12 cellular contexts compared by ENCODE assay signal in genomic region chr11:121595717-121596156, GRCh38.
DNase-seq lines count a peak whose midpoint lies in the region; ATAC-seq, FAIRE-seq and TF ChIP-seq lines count a peak whose summit lies in the region.
"Had no signal": no experiment of that assay in that cellular context is flagged by ENCODE, and none has a peak within 500 bp of the region (broad histone marks: within the 10 kb centered on the region; RNA-seq: fewer than 3 reads in every experiment).

No MANE protein-coding gene starts in this region.

- H3K27ac ChIP-seq in astrocyte (ENCODE audit: low read depth, low read length) (no peak overlapping the region), hepatocyte (peak overlapping the region; percentile 53), vagina (peak overlapping the region; percentile 33)
- H3K27ac ChIP-seq: gastrocnemius medialis had no signal

- no peaks in the 10 kb centered on the region for H3K9me3 Mint-ChIP-seq in astrocyte (ENCODE audit: unreplicated experiment)
- no peaks in the 10 kb centered on the region for H3K9me3 Mint-ChIP-seq in T-helper 2 cell treated with Interferon-gamma antibody and Interleukin-4, amounts not matched to agents 5 μg/mL and 100 μg/mL, for 36 hours
- H3K9me3 Mint-ChIP-seq: activated T-cell treated with anti-CD3 and anti-CD28 coated beads, Interleukin-2, amount 50 U/mL, for 24 hours had no signal

- no peaks in the 10 kb centered on the region for H3K36me3 Mint-ChIP-seq in astrocyte (ENCODE audit: low read depth, unreplicated experiment)
- peaks cover 69% of the 10 kb centered on the region for H3K36me3 Mint-ChIP-seq in T-helper 2 cell treated with Interferon-gamma antibody and Interleukin-4, amounts not matched to agents 5 μg/mL and 100 μg/mL, for 36 hours (ENCODE audit: low read depth)

- H3K36me3 ChIP-seq in astrocyte (ENCODE audit: insufficient read depth, low read length) (no peaks in the 10 kb centered on the region), hepatocyte (replicated peaks; ENCODE audit: insufficient read depth, low read depth) (no peaks in the 10 kb centered on the region), vagina (peaks cover 0 to 12% of the 10 kb centered on the region in 2 donors)
- H3K36me3 ChIP-seq: gastrocnemius medialis had no signal

- H3K9ac ChIP-seq in astrocyte (ENCODE audit: low read length): no peak overlapping the region

- H3K9me3 ChIP-seq in astrocyte (ENCODE audit: insufficient read depth, low read depth, low read length): no peaks in the 10 kb centered on the region
- H3K9me3 ChIP-seq in hepatocyte (ENCODE audit: low read depth): no peaks in the 10 kb centered on the region
- no peaks in the 10 kb centered on the region for H3K9me3 ChIP-seq in vagina
- H3K9me3 ChIP-seq: gastrocnemius medialis had no signal

- H3K9me2 ChIP-seq in hepatocyte (replicated peaks; ENCODE audit: insufficient read depth): no peaks in the 10 kb centered on the region

- H3K27me3 ChIP-seq in astrocyte (ENCODE audit: insufficient read depth, low read length) (no peaks in the 10 kb centered on the region), hepatocyte (no peaks in the 10 kb centered on the region), vagina (no peaks in the 10 kb centered on the region)
- H3K27me3 ChIP-seq: gastrocnemius medialis had no signal

- H3K4me3 Mint-ChIP-seq in astrocyte (ENCODE audit: unreplicated experiment): no peak overlapping the region
- no peak overlapping the region for H3K4me3 Mint-ChIP-seq in T-helper 2 cell treated with Interferon-gamma antibody and Interleukin-4, amounts not matched to agents 5 μg/mL and 100 μg/mL, for 36 hours
- H3K4me3 Mint-ChIP-seq: activated T-cell treated with anti-CD3 and anti-CD28 coated beads, Interleukin-2, amount 50 U/mL, for 24 hours; B cell had no signal

- 60% methylated on average over 15 of the region's 15 CpGs for WGBS in hepatocyte (ENCODE audit: low lambda C conversion rate, missing lambda C conversion rate)

- TF ChIP-seq POLR2A in vagina (IDR thresholded peaks at IDR 0.05): no peak

- H3K4me1 Mint-ChIP-seq in astrocyte (ENCODE audit: low read depth, unreplicated experiment): no peaks in the 10 kb centered on the region
- H3K4me1 Mint-ChIP-seq in T-helper 2 cell treated with Interferon-gamma antibody and Interleukin-4, amounts not matched to agents 5 μg/mL and 100 μg/mL, for 36 hours (ENCODE audit: low read depth): peaks cover 3% of the 10 kb centered on the region

- DNase-seq in Right ventricle myocardium inferior (ENCODE audit: missing footprints): no peak
- no peak for DNase-seq in cardiac septum (ENCODE audit: low spot score)
- DNase-seq in astrocyte (ENCODE audit: low read depth): peak; percentile 100
- peak; percentile 51 for DNase-seq in hepatocyte (ENCODE audit: low spot score)
- DNase-seq in vagina (ENCODE audit: extremely low spot score in 2 of 2): no peak
- no peak for DNase-seq in AML-193 (lab: John Stamatoyannopoulos, UW)
- DNase-seq in T-helper 2 cell treated with Interferon-gamma antibody and Interleukin-4, amounts not matched to agents 5 μg/mL and 100 μg/mL, for 36 hours (ENCODE audit: low spot score): no peak
- DNase-seq in HuH-7.5 (ENCODE audit: low spot score): no peak
- DNase-seq: activated T-cell treated with anti-CD3 and anti-CD28 coated beads, Interleukin-2, amount 50 U/mL, for 24 hours; gastrocnemius medialis; MV-4-11 had no signal

- H3K27ac Mint-ChIP-seq in astrocyte (ENCODE audit: unreplicated experiment): no peak overlapping the region
- H3K27ac Mint-ChIP-seq in T-helper 2 cell treated with Interferon-gamma antibody and Interleukin-4, amounts not matched to agents 5 μg/mL and 100 μg/mL, for 36 hours: no peak overlapping the region
- H3K27ac Mint-ChIP-seq: activated T-cell treated with anti-CD3 and anti-CD28 coated beads, Interleukin-2, amount 50 U/mL, for 24 hours; B cell had no signal

- H3K27me3 Mint-ChIP-seq in astrocyte (ENCODE audit: low read depth, unreplicated experiment): no peaks in the 10 kb centered on the region
- no peaks in the 10 kb centered on the region for H3K27me3 Mint-ChIP-seq in T-helper 2 cell treated with Interferon-gamma antibody and Interleukin-4, amounts not matched to agents 5 μg/mL and 100 μg/mL, for 36 hours (ENCODE audit: low read depth)
- H3K27me3 Mint-ChIP-seq: activated T-cell treated with anti-CD3 and anti-CD28 coated beads, Interleukin-2, amount 50 U/mL, for 24 hours; B cell had no signal

- peak; percentile 93 for FAIRE-seq in astrocyte (lab: Jason Lieb, UNC)

- H2AFZ ChIP-seq in astrocyte (ENCODE audit: low read depth, low read length) (no peak overlapping the region), hepatocyte (no peak overlapping the region)

- intact Hi-C loops in Right ventricle myocardium inferior (cut with DNase I) (no loop called here), cardiac septum (cut with DNase I) (no loop called here), vagina (cut with DNase I) (loop anchor here (10.0 kb wide), 1 partner anchor 351 kb away; no protein-coding TSS in a partner anchor)

- peak overlapping the region; percentile 71 for H3K4me2 ChIP-seq in astrocyte (ENCODE audit: low read length)
- no peak overlapping the region for H3K4me2 ChIP-seq in hepatocyte

- H3K4me1 ChIP-seq in astrocyte (ENCODE audit: insufficient read depth, low read length): peaks cover 19% of the 10 kb centered on the region
- H3K4me1 ChIP-seq in hepatocyte (ENCODE audit: insufficient read depth): no peaks in the 10 kb centered on the region
- H3K4me1 ChIP-seq in vagina: peaks cover 18% of the 10 kb centered on the region
- H3K4me1 ChIP-seq: gastrocnemius medialis had no signal

- H4K20me1 ChIP-seq in astrocyte (ENCODE audit: insufficient read depth, low read length) (no peaks in the 10 kb centered on the region), hepatocyte (ENCODE audit: insufficient read depth, poor library complexity, severe bottlenecking) (no peaks in the 10 kb centered on the region)

- no peak for TF ChIP-seq CTCF in astrocyte (IDR thresholded peaks at IDR 0.05; ENCODE audit: insufficient read depth, low read depth, low read length)
- TF ChIP-seq CTCF in hepatocyte (IDR thresholded peaks at IDR 0.05; ENCODE audit: poor library complexity): no peak
- TF ChIP-seq CTCF in vagina (IDR thresholded peaks at IDR 0.05): no peak

- peak; percentile 74 for ATAC-seq in Right ventricle myocardium inferior

- no peak overlapping the region for H3K4me3 ChIP-seq in astrocyte (ENCODE audit: insufficient read depth, low read depth, low read length)
- H3K4me3 ChIP-seq in hepatocyte: no peak overlapping the region
- H3K4me3 ChIP-seq in vagina: no peak overlapping the region
- H3K4me3 ChIP-seq: gastrocnemius medialis had no signal

- H3K79me2 ChIP-seq in astrocyte (ENCODE audit: insufficient read depth, low read length): no peaks in the 10 kb centered on the region
- H3K79me2 ChIP-seq in hepatocyte: no peaks in the 10 kb centered on the region

Comparison
In these comparisons a context has a peak if more than half of its experiments do, and no peak if none do; other contexts are left out.
1. DNase-seq: peak in astrocyte (single experiment) and hepatocyte (single experiment); none in Right ventricle myocardium inferior (single experiment), cardiac septum (single experiment), vagina (0 of 2), AML-193 (0 of 2), T-helper 2 cell treated with Interferon-gamma antibody and Interleukin-4, amounts not matched to agents 5 μg/mL and 100 μg/mL, for 36 hours (single experiment) and HuH-7.5 (single experiment).